Comparison of ENCODE assay signal across 14 cellular contexts in genomic region chr2:105877945-105878344, GRCh38.
DNase-seq lines count a peak whose midpoint lies in the region; ATAC-seq and FAIRE-seq lines count a peak whose summit lies in the region.
"Had no signal": no experiment of that assay in that cellular context is flagged by ENCODE, and none has a peak within 500 bp of the region (broad histone marks: within the 10 kb centered on the region; RNA-seq: fewer than 3 reads in every experiment).

No MANE protein-coding gene starts in this region.

- peaks cover 56% of the 10 kb centered on the region for H3K4me1 Mint-ChIP-seq in T-helper 1 cell treated with Interleukin-12 subunit alpha and Interleukin-12 subunit beta and Interleukin-4 antibody, amounts not matched to agents 30 μg/mL and 1 μg/mL, for 36 hours (ENCODE audit: low read depth)
- peaks cover 85% of the 10 kb centered on the region for H3K4me1 Mint-ChIP-seq in activated naive CD8-positive, alpha-beta T cell treated with anti-CD3 and anti-CD28 coated beads for 36 hours
- H3K4me1 Mint-ChIP-seq in naive thymus-derived CD8-positive, alpha-beta T cell = peaks cover 46 to 91% (median 86%) of the 10 kb centered on the region in 4 donors

- POLR2A ChIA-PET in naive thymus-derived CD8-positive, alpha-beta T cell (lab: Charles Lee) = interaction anchor here (1.6 kb wide), 1 partner anchor 88 kb away, joined by 3 read pairs; no protein-coding TSS in a partner anchor

- no peak for FAIRE-seq in RCC 7860 (lab: Jason Lieb, UNC)
- FAIRE-seq: colon had no signal

- no peaks in the 10 kb centered on the region for H3K9me3 Mint-ChIP-seq in T-helper 1 cell treated with Interleukin-12 subunit alpha and Interleukin-12 subunit beta and Interleukin-4 antibody, amounts not matched to agents 30 μg/mL and 1 μg/mL, for 36 hours
- H3K9me3 Mint-ChIP-seq in activated naive CD8-positive, alpha-beta T cell treated with anti-CD3 and anti-CD28 coated beads for 36 hours = peaks cover 5% of the 10 kb centered on the region
- peaks cover 0 to 4% (median 0%) of the 10 kb centered on the region in 9 donors for H3K9me3 Mint-ChIP-seq in naive thymus-derived CD8-positive, alpha-beta T cell

- H3K36me3 Mint-ChIP-seq in T-helper 1 cell treated with Interleukin-12 subunit alpha and Interleukin-12 subunit beta and Interleukin-4 antibody, amounts not matched to agents 30 μg/mL and 1 μg/mL, for 36 hours (ENCODE audit: low read depth) = peaks cover 30% of the 10 kb centered on the region
- H3K36me3 Mint-ChIP-seq in activated naive CD8-positive, alpha-beta T cell treated with anti-CD3 and anti-CD28 coated beads for 36 hours = peaks cover 85% of the 10 kb centered on the region
- peaks cover 11 to 71% (median 41%) of the 10 kb centered on the region in 3 donors for H3K36me3 Mint-ChIP-seq in naive thymus-derived CD8-positive, alpha-beta T cell

- peak; percentile 51 for ATAC-seq in HG03175 (IDR thresholded peaks at IDR 0.05; ENCODE audit: unreplicated experiment)
- peak in 1 of 2 donors; percentile 47 for ATAC-seq in naive thymus-derived CD8-positive, alpha-beta T cell
- ATAC-seq in HG03457 (IDR thresholded peaks at IDR 0.05; ENCODE audit: unreplicated experiment) = no peak
- ATAC-seq: K562, upper lobe of right lung had no signal

- no peaks in the 10 kb centered on the region for H3K27me3 Mint-ChIP-seq in T-helper 1 cell treated with Interleukin-12 subunit alpha and Interleukin-12 subunit beta and Interleukin-4 antibody, amounts not matched to agents 30 μg/mL and 1 μg/mL, for 36 hours (ENCODE audit: low read depth)
- no peaks in the 10 kb centered on the region for H3K27me3 Mint-ChIP-seq in activated naive CD8-positive, alpha-beta T cell treated with anti-CD3 and anti-CD28 coated beads for 36 hours
- no peaks in the 10 kb centered on the region for H3K27me3 Mint-ChIP-seq in naive thymus-derived CD8-positive, alpha-beta T cell

- H3K27ac Mint-ChIP-seq in T-helper 1 cell treated with Interleukin-12 subunit alpha and Interleukin-12 subunit beta and Interleukin-4 antibody, amounts not matched to agents 30 μg/mL and 1 μg/mL, for 36 hours = peak overlapping the region; percentile 67
- peak overlapping the region; percentile 90 for H3K27ac Mint-ChIP-seq in activated naive CD8-positive, alpha-beta T cell treated with anti-CD3 and anti-CD28 coated beads for 36 hours
- peak overlapping the region; percentile 85 to 93 (median 89) for H3K27ac Mint-ChIP-seq in naive thymus-derived CD8-positive, alpha-beta T cell

- DNase-seq in T-helper 1 cell (no peak), MV-4-11 (lab: John Stamatoyannopoulos, UW) (no peak), RCC 7860 (ENCODE audit: low spot score) (no peak)
- DNase-seq in activated naive CD8-positive, alpha-beta T cell treated with anti-CD3 and anti-CD28 coated beads for 36 hours = no peak
- no peak for DNase-seq in naive thymus-derived CD8-positive, alpha-beta T cell
- DNase-seq: activated CD4-positive, alpha-beta T cell treated with anti-CD3 and anti-CD28 coated beads, Interleukin-2, amount 50 U/mL, for 1 hour; mesendoderm; SK-N-SH; upper lobe of right lung had no signal

- no peak overlapping the region for H3K4me3 Mint-ChIP-seq in T-helper 1 cell treated with Interleukin-12 subunit alpha and Interleukin-12 subunit beta and Interleukin-4 antibody, amounts not matched to agents 30 μg/mL and 1 μg/mL, for 36 hours
- H3K4me3 Mint-ChIP-seq in activated naive CD8-positive, alpha-beta T cell treated with anti-CD3 and anti-CD28 coated beads for 36 hours = no peak overlapping the region
- peak overlapping the region in 8 of 10 donors; percentile 14 to 75 (median 46) for H3K4me3 Mint-ChIP-seq in naive thymus-derived CD8-positive, alpha-beta T cell

Comparison
In these comparisons a context has a peak if more than half of its experiments do, and no peak if none do; other contexts are left out.
1. H3K4me3 Mint-ChIP-seq: peak in naive thymus-derived CD8-positive, alpha-beta T cell (8 of 10); none in T-helper 1 cell treated with Interleukin-12 subunit alpha and Interleukin-12 subunit beta and Interleukin-4 antibody, amounts not matched to agents 30 μg/mL and 1 μg/mL, for 36 hours (single experiment) and activated naive CD8-positive, alpha-beta T cell treated with anti-CD3 and anti-CD28 coated beads for 36 hours (single experiment).
2. Peak in every context shown above with its lines, with median percentiles within 50 percentile points of each other: H3K27ac Mint-ChIP-seq.